Comparison of ENCODE assay signal across 1 cellular context in the genomic region with DNA sequence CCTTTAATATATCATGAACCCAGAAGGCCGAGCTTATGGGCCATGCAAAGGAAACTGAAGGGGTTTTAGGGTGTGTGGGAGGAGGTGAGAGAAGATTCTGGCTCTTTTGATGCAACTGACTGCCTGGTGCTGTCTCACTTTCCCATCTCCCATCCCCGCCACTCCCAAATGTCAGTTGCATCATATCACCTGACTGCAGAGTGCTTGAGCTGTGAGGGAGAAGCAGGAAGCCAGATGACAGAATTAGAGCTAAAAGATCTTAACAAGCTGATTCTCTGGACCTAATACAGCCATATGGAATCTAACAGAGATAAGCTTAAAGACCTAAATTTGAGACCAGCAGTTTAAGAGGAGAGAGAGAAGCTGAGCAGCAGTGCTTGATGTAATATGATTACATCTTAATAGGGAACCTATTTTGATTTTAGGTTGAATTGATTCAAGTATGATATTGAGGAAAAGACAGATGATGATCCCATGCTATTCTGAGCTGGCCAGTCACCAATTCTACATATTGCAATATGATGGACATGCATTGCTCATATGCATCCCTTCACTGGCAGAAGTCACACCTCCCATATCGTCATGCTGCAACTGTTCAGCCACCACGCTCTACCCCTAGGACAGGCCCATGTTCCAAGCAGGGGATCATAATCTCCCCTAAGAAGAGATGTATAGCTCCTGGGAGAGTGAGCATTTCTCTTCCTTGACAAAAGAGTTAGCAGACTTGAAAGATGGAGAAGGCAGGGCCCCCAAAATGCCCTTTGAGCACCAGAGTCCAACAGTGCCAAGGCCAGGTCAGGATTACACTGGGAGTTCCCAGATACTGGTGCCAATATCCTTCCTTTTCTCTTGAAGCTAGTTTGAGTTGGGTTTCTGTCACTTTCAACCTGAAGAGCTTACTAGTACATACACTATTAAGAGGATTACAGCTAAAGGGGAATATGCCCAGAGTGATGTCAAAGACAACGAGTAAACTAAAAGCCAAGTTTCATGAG.
TF ChIP-seq lines count a peak whose summit lies in the region.

No MANE protein-coding gene starts in this region.

TF ChIP-seq in GM12878, 131 proteins besides CTCF, POLR2A, EP300 and RAD21:
- TF ChIP-seq MXI1 (IDR thresholded peaks at IDR 0.05; ENCODE audit: low read depth, low read length): no peak
- 0 out of 2 replicates have a peak, but pooled peaks have one; percentile 22 for TF ChIP-seq IKZF1 (conservative IDR thresholded peaks at IDR 0.05)
- TF ChIP-seq ZBED1 (IDR thresholded peaks at IDR 0.05; ENCODE audit: borderline replicate concordance): no peak
- TF ChIP-seq WRNIP1 (IDR thresholded peaks at IDR 0.05; ENCODE audit: borderline replicate concordance, low read depth, low read length): no peak
- TF ChIP-seq RFX5 (IDR thresholded peaks at IDR 0.05; ENCODE audit: low read depth, low read length): no peak
- TF ChIP-seq, protein P1, sequence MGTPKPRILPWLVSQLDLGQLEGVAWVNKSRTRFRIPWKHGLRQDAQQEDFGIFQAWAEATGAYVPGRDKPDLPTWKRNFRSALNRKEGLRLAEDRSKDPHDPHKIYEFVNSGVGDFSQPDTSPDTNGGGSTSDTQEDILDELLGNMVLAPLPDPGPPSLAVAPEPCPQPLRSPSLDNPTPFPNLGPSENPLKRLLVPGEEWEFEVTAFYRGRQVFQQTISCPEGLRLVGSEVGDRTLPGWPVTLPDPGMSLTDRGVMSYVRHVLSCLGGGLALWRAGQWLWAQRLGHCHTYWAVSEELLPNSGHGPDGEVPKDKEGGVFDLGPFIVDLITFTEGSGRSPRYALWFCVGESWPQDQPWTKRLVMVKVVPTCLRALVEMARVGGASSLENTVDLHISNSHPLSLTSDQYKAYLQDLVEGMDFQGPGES (IDR thresholded peaks at IDR 0.05): no peak
TF ChIP-seq in GM12878: peak in this region for 1.
